In genomic region chr11:17476317-17477083, GRCh38 we compare ENCODE assay signal across 11 cellular contexts. TPM values are rescaled to one million over a fixed set of nuclear protein-coding genes. Genes with fewer than 3 reads are reported as not detected.
DNase-seq lines count a peak whose midpoint lies in the region; ATAC-seq and TF ChIP-seq lines count a peak whose summit lies in the region.
"Had no signal": no experiment of that assay in that cellular context is flagged by ENCODE, and none has a peak within 500 bp of the region (broad histone marks: within the 10 kb centered on the region; RNA-seq: fewer than 3 reads in every experiment).

TSS of gene ABCC8 (minus strand) at chr11:17476845. CDS start at chr11:17476776, 69 bp downstream.

- H3K9me3 ChIP-seq in upper lobe of left lung = no peaks in the 10 kb centered on the region
- H3K9me3 ChIP-seq in naive thymus-derived CD4-positive, alpha-beta T cell (ENCODE audit: control insufficient read depth in 2 of 3, low read length in 3 of 3) = no peaks in the 10 kb centered on the region
- H3K9me3 ChIP-seq in PC-3 (ENCODE audit: low read length) = no peaks in the 10 kb centered on the region

- TF ChIP-seq CTCF in lower leg skin (IDR thresholded peaks at IDR 0.05) (no peak), upper lobe of left lung (IDR thresholded peaks at IDR 0.05) (no peak), PC-3 (conservative IDR thresholded peaks at IDR 0.05; ENCODE audit: low read depth, low read length) (no peak)

- H4K20me1 ChIP-seq in PC-3 (ENCODE audit: low read length) = no peaks in the 10 kb centered on the region

- TF ChIP-seq POLR2A in lower leg skin (IDR thresholded peaks at IDR 0.05) (no peak), upper lobe of left lung (IDR thresholded peaks at IDR 0.05) (no peak)

- no peak within 1 kb of the TSS for H3K9ac ChIP-seq in PC-3 (ENCODE audit: low read length)

- H3K4me1 ChIP-seq in upper lobe of left lung = peaks cover 4 to 21% (median 9%) of the 10 kb centered on the region in 4 donors
- no peaks in the 10 kb centered on the region for H3K4me1 ChIP-seq in naive thymus-derived CD4-positive, alpha-beta T cell (ENCODE audit: control insufficient read depth in 2 of 2, insufficient read depth in 2 of 2, low read length in 2 of 2)
- H3K4me1 ChIP-seq in PC-3 (ENCODE audit: insufficient read depth, low read length) = no peaks in the 10 kb centered on the region

- H3K4me1 Mint-ChIP-seq in activated naive CD4-positive, alpha-beta T cell treated with anti-CD3 and anti-CD28 coated beads for 36 hours (ENCODE audit: low read depth) = peaks cover 7% of the 10 kb centered on the region
- H3K4me1 Mint-ChIP-seq in activated CD8-positive, alpha-beta T cell treated with anti-CD3 and anti-CD28 coated beads, Interleukin-2, amount 10 ng/mL, durations not matched to agents 7 days and 5 days (ENCODE audit: low read depth) = peaks cover 14% of the 10 kb centered on the region
- peaks cover 0 to 9% (median 3%) of the 10 kb centered on the region in 7 donors for H3K4me1 Mint-ChIP-seq in naive thymus-derived CD4-positive, alpha-beta T cell

- ATAC-seq in activated CD8-positive, alpha-beta T cell treated with anti-CD3 and anti-CD28 coated beads, Interleukin-2, amount 10 ng/mL, durations not matched to agents 7 days and 5 days = peak; percentile 66
- ATAC-seq in upper lobe of left lung (ENCODE audit: low FRiP score in 2 of 2) = no peak
- ATAC-seq in naive thymus-derived CD4-positive, alpha-beta T cell = no peak
- no peak for ATAC-seq in PC-3
- ATAC-seq: K562 had no signal

- no peak within 1 kb of the TSS for H2AFZ ChIP-seq in PC-3 (ENCODE audit: low read length)

- H3K4me2 ChIP-seq in PC-3 (ENCODE audit: low read length) = no peak within 1 kb of the TSS

- H3K27ac ChIP-seq in upper lobe of left lung (no peak within 1 kb of the TSS), PC-3 (ENCODE audit: low read length) (no peak within 1 kb of the TSS)
- no peak within 1 kb of the TSS for H3K27ac ChIP-seq in naive thymus-derived CD4-positive, alpha-beta T cell (ENCODE audit: low read depth, low read length)

- H3K27me3 Mint-ChIP-seq in activated naive CD4-positive, alpha-beta T cell treated with anti-CD3 and anti-CD28 coated beads for 36 hours (ENCODE audit: low read depth) = peaks cover 56% of the 10 kb centered on the region
- peaks cover 79% of the 10 kb centered on the region for H3K27me3 Mint-ChIP-seq in activated CD8-positive, alpha-beta T cell treated with anti-CD3 and anti-CD28 coated beads, Interleukin-2, amount 10 ng/mL, durations not matched to agents 7 days and 5 days (ENCODE audit: low read depth)
- peaks cover 55 to 87% (median 58%) of the 10 kb centered on the region in 5 donors for H3K27me3 Mint-ChIP-seq in naive thymus-derived CD4-positive, alpha-beta T cell

- peak within 1 kb of the TSS; percentile 13 for H3K4me3 Mint-ChIP-seq in activated naive CD4-positive, alpha-beta T cell treated with anti-CD3 and anti-CD28 coated beads for 36 hours
- H3K4me3 Mint-ChIP-seq in activated CD8-positive, alpha-beta T cell treated with anti-CD3 and anti-CD28 coated beads, Interleukin-2, amount 10 ng/mL, durations not matched to agents 7 days and 5 days = peak within 1 kb of the TSS; percentile 50
- H3K4me3 Mint-ChIP-seq in naive thymus-derived CD4-positive, alpha-beta T cell = peak within 1 kb of the TSS in 4 of 10 donors; percentile 16 to 55 (median 42)

- H3K9me3 Mint-ChIP-seq in activated naive CD4-positive, alpha-beta T cell treated with anti-CD3 and anti-CD28 coated beads for 36 hours = no peaks in the 10 kb centered on the region
- no peaks in the 10 kb centered on the region for H3K9me3 Mint-ChIP-seq in activated CD8-positive, alpha-beta T cell treated with anti-CD3 and anti-CD28 coated beads, Interleukin-2, amount 10 ng/mL, durations not matched to agents 7 days and 5 days (ENCODE audit: insufficient read depth)
- H3K9me3 Mint-ChIP-seq in naive thymus-derived CD4-positive, alpha-beta T cell = peaks cover 0 to 2% (median 0%) of the 10 kb centered on the region in 11 donors

- CTCF ChIA-PET in activated naive CD4-positive, alpha-beta T cell treated with anti-CD3 and anti-CD28 coated beads for 36 hours (lab: Charles Lee) = no interaction called here
- CTCF ChIA-PET in activated CD8-positive, alpha-beta T cell treated with anti-CD3 and anti-CD28 coated beads, Interleukin-2, amount 10 ng/mL, durations not matched to agents 7 days and 5 days (lab: Charles Lee) = no interaction called here
- CTCF ChIA-PET in naive thymus-derived CD4-positive, alpha-beta T cell (lab: Charles Lee) = no interaction called here
- CTCF ChIA-PET in PC-3 (lab: Charles Lee) = no interaction called here

- 2 to 3% methylated on average over 29 to 55 of the region's 80 CpGs for WGBS in lower leg skin, 2 donors
- WGBS in upper lobe of left lung, 2 donors = 1 to 3% methylated on average over 26 to 27 of the region's 80 CpGs

- no peak within 1 kb of the TSS for H3K27ac Mint-ChIP-seq in activated naive CD4-positive, alpha-beta T cell treated with anti-CD3 and anti-CD28 coated beads for 36 hours
- no peak within 1 kb of the TSS for H3K27ac Mint-ChIP-seq in activated CD8-positive, alpha-beta T cell treated with anti-CD3 and anti-CD28 coated beads, Interleukin-2, amount 10 ng/mL, durations not matched to agents 7 days and 5 days
- peak within 1 kb of the TSS in 1 of 9 donors; percentile 63 for H3K27ac Mint-ChIP-seq in naive thymus-derived CD4-positive, alpha-beta T cell

- POLR2A ChIA-PET in activated CD8-positive, alpha-beta T cell treated with anti-CD3 and anti-CD28 coated beads, Interleukin-2, amount 10 ng/mL, durations not matched to agents 7 days and 5 days (lab: Charles Lee) = no interaction called here
- POLR2A ChIA-PET in naive thymus-derived CD4-positive, alpha-beta T cell (lab: Charles Lee) = no interaction called here
- POLR2A ChIA-PET in PC-3 (lab: Charles Lee; ENCODE audit: unreplicated experiment) = no interaction called here

- no peak for TF ChIP-seq EP300 in upper lobe of left lung (IDR thresholded peaks at IDR 0.05)

- H3K4me3 ChIP-seq in lower leg skin (ENCODE audit: low read depth, poor library complexity, severe bottlenecking) = peak within 1 kb of the TSS; percentile 12
- H3K4me3 ChIP-seq in upper lobe of left lung = peak within 1 kb of the TSS in 3 of 4 donors; percentile 28 to 34 (median 29)
- no peak within 1 kb of the TSS for H3K4me3 ChIP-seq in naive thymus-derived CD4-positive, alpha-beta T cell (ENCODE audit: low read length)
- no peak within 1 kb of the TSS for H3K4me3 ChIP-seq in PC-3 (ENCODE audit: low read length)
- H3K4me3 ChIP-seq: K562 had no signal

- BruUV-seq in PC-3 (replicated peaks; lab: Mats Ljungman, UMichigan) = no TSS peak

- H3K36me3 ChIP-seq in upper lobe of left lung (no peaks in the 10 kb centered on the region), PC-3 (ENCODE audit: low read depth, low read length) (no peaks in the 10 kb centered on the region)
- no peaks in the 10 kb centered on the region for H3K36me3 ChIP-seq in naive thymus-derived CD4-positive, alpha-beta T cell (ENCODE audit: control insufficient read depth in 2 of 3, insufficient read depth in 3 of 3, low read length in 3 of 3)

- H3K79me2 ChIP-seq in PC-3 (ENCODE audit: low read length) = no peaks in the 10 kb centered on the region

- H3K27me3 ChIP-seq in upper lobe of left lung (peaks cover 0 to 25% (median 11%) of the 10 kb centered on the region in 4 donors), PC-3 (ENCODE audit: low read length) (peaks cover 48% of the 10 kb centered on the region)
- H3K27me3 ChIP-seq in naive thymus-derived CD4-positive, alpha-beta T cell (ENCODE audit: control insufficient read depth in 2 of 2, insufficient read depth in 2 of 2, low read length in 2 of 2) = no peaks in the 10 kb centered on the region

- H3K36me3 Mint-ChIP-seq in activated naive CD4-positive, alpha-beta T cell treated with anti-CD3 and anti-CD28 coated beads for 36 hours (ENCODE audit: low read depth) = no peaks in the 10 kb centered on the region
- H3K36me3 Mint-ChIP-seq in activated CD8-positive, alpha-beta T cell treated with anti-CD3 and anti-CD28 coated beads, Interleukin-2, amount 10 ng/mL, durations not matched to agents 7 days and 5 days (ENCODE audit: low read depth) = no peaks in the 10 kb centered on the region
- no peaks in the 10 kb centered on the region for H3K36me3 Mint-ChIP-seq in naive thymus-derived CD4-positive, alpha-beta T cell

- H3F3A ChIP-seq in PC-3 (ENCODE audit: low read length, unreplicated experiment) = no peaks in the 10 kb centered on the region

- intact Hi-C loops in activated naive CD4-positive, alpha-beta T cell treated with anti-CD3 and anti-CD28 coated beads for 36 hours (cut with micrococcal nuclease) = no loop called here
- intact Hi-C loops in lower leg skin (cut with DNase I; ENCODE audit: low total_unique reads) (no loop called here), PC-3 (cut with micrococcal nuclease) (no loop called here)
- intact Hi-C loops in naive thymus-derived CD4-positive, alpha-beta T cell (cut with micrococcal nuclease) = no loop called here

- no peaks in the 10 kb centered on the region for H3K9me2 ChIP-seq in PC-3 (replicated peaks; ENCODE audit: low read length)

- no peak for DNase-seq in activated naive CD4-positive, alpha-beta T cell treated with anti-CD3 and anti-CD28 coated beads for 36 hours
- DNase-seq in activated naive CD4-positive, alpha-beta T cell treated with Interleukin-2 at 50 U/mL for 16 hours = no peak
- peak; percentile 26 for DNase-seq in activated CD8-positive, alpha-beta T cell treated with anti-CD3 and anti-CD28 coated beads, Interleukin-2, amount 10 ng/mL, durations not matched to agents 7 days and 5 days
- DNase-seq in lower leg skin (ENCODE audit: low spot score in 2 of 2) (no peak), upper lobe of left lung (peak in 1 of 2 donors; percentile 84), NCI-H2107 (lab: John Stamatoyannopoulos, UW) (no peak), PC-3 (no peak)
- DNase-seq in naive thymus-derived CD4-positive, alpha-beta T cell = no peak
- DNase-seq: CD4-positive, CD25-positive, alpha-beta regulatory T cell; T-helper 9 cell had no signal

RNA-seq across cellular contexts. Expression of gene ABCC8, which starts in this region (rescaled TPM):
- not detected for total RNA-seq in activated naive CD4-positive, alpha-beta T cell treated with anti-CD3 and anti-CD28 coated beads for 36 hours
- total RNA-seq in activated CD8-positive, alpha-beta T cell treated with anti-CD3 and anti-CD28 coated beads, Interleukin-2, amount 10 ng/mL, durations not matched to agents 7 days and 5 days = 1 to 10 TPM in 1 of 2 experiments, under 1 TPM in 1; 0.61 to 1.5 TPM
- total RNA-seq in lower leg skin (under 1 TPM in 3 of 4 donors, not detected in 1; 0.11 to 0.34 (median 0.26) TPM), upper lobe of left lung (10 to 100 TPM in 3 of 6 donors, 1 to 10 TPM in 3; 1.7 to 62.7 (median 12.5) TPM), PC-3 (2014; rRNA removed) (not detected in 2 replicates)
- under 1 TPM in 1 of 5 experiments, not detected in 4; 0.36 TPM for total RNA-seq in naive thymus-derived CD4-positive, alpha-beta T cell
- polyA plus RNA-seq in naive thymus-derived CD4-positive, alpha-beta T cell = not detected
- total RNA-seq: CD4-positive, CD25-positive, alpha-beta regulatory T cell; K562 had no signal
- polyA plus RNA-seq: CD4-positive, CD25-positive, alpha-beta regulatory T cell; K562 had no signal

Comparison
In these comparisons a context has a peak if more than half of its experiments do, and no peak if none do; other contexts are left out.
1. H3K4me3 ChIP-seq: peak in lower leg skin (single experiment) and upper lobe of left lung (3 of 4); none in naive thymus-derived CD4-positive, alpha-beta T cell (single experiment) and PC-3 (single experiment).